In genomic region chr6:135289816-135290215, GRCh38 we compare ENCODE assay signal across 16 cellular contexts.
A peak's percentile ranks its signal among the peaks of the same experiment; 100 is the strongest.
DNase-seq lines count a peak whose midpoint lies in the region; ATAC-seq and TF ChIP-seq lines count a peak whose summit lies in the region.
"Had no signal": no experiment of that assay in that cellular context is flagged by ENCODE, and none has a peak within 500 bp of the region (broad histone marks: within the 10 kb centered on the region; RNA-seq: fewer than 3 reads in every experiment).

No MANE protein-coding gene starts in this region.

- no peak overlapping the region for H3K23ac ChIP-seq in mesenchymal stem cell (ENCODE audit: low read length in 2 of 2)

- H3K36me3 Mint-ChIP-seq in GM23338 (ENCODE audit: low read depth) = no peaks in the 10 kb centered on the region

- DNase-seq in NCI-H1436 (lab: John Stamatoyannopoulos, UW) = peak; percentile 14
- DNase-seq in NCI-H1436 treated with DMSO at 0.1 percent for 48 hours (lab: John Stamatoyannopoulos, UW) = no peak
- peak; percentile 35 to 73 for DNase-seq in NCI-H187 (lab: John Stamatoyannopoulos, UW)
- DNase-seq in NCI-H2171 (lab: John Stamatoyannopoulos, UW) = peak; percentile 80
- peak; percentile 73 for DNase-seq in mesenchymal stem cell
- DNase-seq in GM23338 (ENCODE audit: low spot score) = no peak
- DNase-seq in HuH-7.5 (ENCODE audit: low spot score) = no peak
- DNase-seq: AML-193; Caco-2; CD8-positive, alpha-beta memory T cell; DMS53; GM23248; H7 had no signal

- H2BK5ac ChIP-seq in mesenchymal stem cell (ENCODE audit: low read depth, low read length, poor library complexity, severe bottlenecking) = no peak overlapping the region

- WGBS in mesenchymal stem cell = 14% methylated on average over 5 of the region's 5 CpGs

- H2BK12ac ChIP-seq in mesenchymal stem cell (ENCODE audit: low read length in 2 of 2) = no peak overlapping the region

- no peaks in the 10 kb centered on the region for H3K79me1 ChIP-seq in mesenchymal stem cell (replicated peaks; ENCODE audit: low read length, poor library complexity, severe bottlenecking)

- no peaks in the 10 kb centered on the region for H3K4me1 Mint-ChIP-seq in GM23338
- H3K4me1 Mint-ChIP-seq: CD8-positive, alpha-beta memory T cell had no signal

- no peak for TF ChIP-seq CTCF in GM23338 (conservative IDR thresholded peaks at IDR 0.05; ENCODE audit: low read depth in 2 of 2)

- no peak overlapping the region for H3K4me3 Mint-ChIP-seq in GM23338
- H3K4me3 Mint-ChIP-seq: CD8-positive, alpha-beta memory T cell had no signal

- H3K79me2 ChIP-seq in GM23338 (replicated peaks; ENCODE audit: insufficient read depth) = no peaks in the 10 kb centered on the region

- no peak overlapping the region for H3K14ac ChIP-seq in mesenchymal stem cell (ENCODE audit: low read length in 2 of 2)

- H3K9ac ChIP-seq in mesenchymal stem cell (ENCODE audit: low read length) = no peak overlapping the region
- H3K9ac ChIP-seq: BLaER1, GM23248 had no signal

- H3K4me2 ChIP-seq in mesenchymal stem cell (ENCODE audit: low read length, poor library complexity, severe bottlenecking) (no peak overlapping the region), GM23338 (no peak overlapping the region)
- H3K4me2 ChIP-seq: BLaER1 had no signal

- H3K27ac Mint-ChIP-seq in GM23338 = no peak overlapping the region
- H3K27ac Mint-ChIP-seq: CD8-positive, alpha-beta memory T cell had no signal

- no peak overlapping the region for H3K4ac ChIP-seq in mesenchymal stem cell (ENCODE audit: low read depth in 1 of 2, low read length in 2 of 2)

- ATAC-seq in GM23338 (no peak), GM21529 (IDR thresholded peaks at IDR 0.05; ENCODE audit: unreplicated experiment) (no peak)

- no peaks in the 10 kb centered on the region for H3K27me3 Mint-ChIP-seq in GM23338 (ENCODE audit: insufficient read depth, low read depth, poor library complexity)
- H3K27me3 Mint-ChIP-seq: CD8-positive, alpha-beta memory T cell had no signal

- H2BK120ac ChIP-seq in mesenchymal stem cell (ENCODE audit: low read depth, low read length) = no peak overlapping the region

- no peaks in the 10 kb centered on the region for H3K4me1 ChIP-seq in mesenchymal stem cell (ENCODE audit: control insufficient read depth, insufficient read depth, low read depth, low read length)
- no peaks in the 10 kb centered on the region for H3K4me1 ChIP-seq in GM23338 (ENCODE audit: insufficient read depth)

- no peaks in the 10 kb centered on the region for H3K9me2 ChIP-seq in GM23338 (ENCODE audit: insufficient read depth)

- H2BK15ac ChIP-seq in mesenchymal stem cell (ENCODE audit: low read depth, poor library complexity, severe bottlenecking) = no peak overlapping the region

- H2AFZ ChIP-seq in mesenchymal stem cell (ENCODE audit: low read depth, low read length) (no peak overlapping the region), GM23338 (no peak overlapping the region)
- H2AFZ ChIP-seq: GM23248 had no signal

- no peaks in the 10 kb centered on the region for H3F3A ChIP-seq in GM23338 (replicated peaks; ENCODE audit: low read depth)

- H3K9me3 Mint-ChIP-seq in GM23338 = no peaks in the 10 kb centered on the region
- H3K9me3 Mint-ChIP-seq: CD8-positive, alpha-beta memory T cell had no signal

- H3K27ac ChIP-seq in mesenchymal stem cell (ENCODE audit: low read length, poor library complexity, severe bottlenecking) (no peak overlapping the region), GM23338 (ENCODE audit: low read depth) (no peak overlapping the region)
- H3K27ac ChIP-seq: 22Rv1, BLaER1, GM23248 had no signal

- no peak overlapping the region for H2AK5ac ChIP-seq in mesenchymal stem cell (ENCODE audit: low read length, severe bottlenecking)

- H3K36me3 ChIP-seq in mesenchymal stem cell (ENCODE audit: control insufficient read depth in 1 of 2, insufficient read depth in 2 of 2, low read depth in 1 of 2, low read length in 2 of 2) (peaks cover 0 to 35% of the 10 kb centered on the region in 2 experiments), GM23338 (ENCODE audit: insufficient read depth) (no peaks in the 10 kb centered on the region)

- no peak overlapping the region for H4K8ac ChIP-seq in mesenchymal stem cell (ENCODE audit: low read length)

- no peak overlapping the region for H3K4me3 ChIP-seq in mesenchymal stem cell (ENCODE audit: insufficient read depth in 1 of 2, low read depth in 1 of 2, low read length in 2 of 2)
- H3K4me3 ChIP-seq in GM23338 = no peak overlapping the region
- H3K4me3 ChIP-seq: BLaER1, GM23248 had no signal

- no peaks in the 10 kb centered on the region for H3K9me3 ChIP-seq in mesenchymal stem cell (ENCODE audit: control insufficient read depth, low read length)
- H3K9me3 ChIP-seq: Caco-2 had no signal

- no peaks in the 10 kb centered on the region for H3K27me3 ChIP-seq in mesenchymal stem cell (ENCODE audit: control insufficient read depth in 1 of 2, insufficient read depth in 1 of 2, low read length in 2 of 2)
- no peaks in the 10 kb centered on the region for H3K27me3 ChIP-seq in GM23338 (ENCODE audit: insufficient read depth)
- H3K27me3 ChIP-seq: BLaER1 had no signal

- H3K18ac ChIP-seq in mesenchymal stem cell (ENCODE audit: low read depth in 1 of 2, low read length in 2 of 2) = no peak overlapping the region

- H4K91ac ChIP-seq in mesenchymal stem cell (ENCODE audit: low read length) = no peak overlapping the region

- no peaks in the 10 kb centered on the region for H4K20me1 ChIP-seq in GM23338 (replicated peaks; ENCODE audit: insufficient read depth)
- H4K20me1 ChIP-seq: BLaER1 had no signal

TF ChIP-seq in GM23338, 12 proteins besides CTCF, POLR2A, EP300 and RAD21 (continues in another document):
- TF ChIP-seq ZNF331 (CRISPR knock-in tag; IDR thresholded peaks at IDR 0.05; ENCODE audit: low read depth) (no peak), CREB1 (CRISPR knock-in tag; IDR thresholded peaks at IDR 0.05; ENCODE audit: low read depth) (no peak), EZH2 (IDR thresholded peaks at IDR 0.05; ENCODE audit: low read depth, unreplicated experiment) (no peak), ZNF114 (CRISPR knock-in tag; IDR thresholded peaks at IDR 0.05) (no peak), STAT1 (IDR thresholded peaks at IDR 0.05; ENCODE audit: unreplicated experiment) (no peak), POLR2AphosphoS5 (IDR thresholded peaks at IDR 0.05; ENCODE audit: low read depth) (no peak), ZNF462 (CRISPR knock-in tag; IDR thresholded peaks at IDR 0.05) (no peak)

Comparison
In these comparisons a context has a peak if more than half of its experiments do, and no peak if none do; other contexts are left out.
1. DNase-seq: peak in NCI-H1436 (single experiment), NCI-H187 (2 of 2), NCI-H2171 (single experiment) and mesenchymal stem cell (single experiment); none in NCI-H1436 treated with DMSO at 0.1 percent for 48 hours (single experiment), GM23338 (single experiment) and HuH-7.5 (single experiment).